ENCODE assay signal across 13 cellular contexts in genomic region chr1:162678439-162678838, GRCh38. TPM values are rescaled to one million over a fixed set of nuclear protein-coding genes. Genes with fewer than 3 reads are reported as not detected.
DNase-seq lines count a peak whose midpoint lies in the region; ATAC-seq and TF ChIP-seq lines count a peak whose summit lies in the region.
"Had no signal": no experiment of that assay in that cellular context is flagged by ENCODE, and none has a peak within 500 bp of the region (broad histone marks: within the 10 kb centered on the region; RNA-seq: fewer than 3 reads in every experiment).

No MANE protein-coding gene starts in this region.

- peak; percentile 94 for ATAC-seq in RWPE2 (ENCODE audit: low read depth)
- ATAC-seq in GM21619 (IDR thresholded peaks at IDR 0.05; ENCODE audit: unreplicated experiment), result no peak
- ATAC-seq in activated CD8-positive, alpha-beta memory T cell treated with anti-CD3 and anti-CD28 coated beads, Interleukin-2, amount 10 ng/mL, durations not matched to agents 7 days and 5 days, result no peak

- no peaks in the 10 kb centered on the region for H3K9me3 ChIP-seq in RWPE2 (ENCODE audit: severe bottlenecking)

- peak; percentile 54 for DNase-seq in AG09319 (ENCODE audit: extremely low read depth, low read depth)
- DNase-seq in RWPE2 (ENCODE audit: low spot score), result no peak
- DNase-seq in fibroblast of the aortic adventitia (ENCODE audit: low read depth), result peak; percentile 87
- no peak for DNase-seq in osteocyte (ENCODE audit: extremely low spot score, unreplicated experiment)
- no peak for DNase-seq in nephron progenitor cell
- no peak for DNase-seq in activated CD8-positive, alpha-beta memory T cell treated with anti-CD3 and anti-CD28 coated beads, Interleukin-2, amount 10 ng/mL, durations not matched to agents 7 days and 5 days
- no peak for DNase-seq in KG1 (lab: John Stamatoyannopoulos, UW)
- DNase-seq: activated T-cell treated with anti-CD3 and anti-CD28 coated beads, Interleukin-2, amount 50 U/mL, for 1 hour; C1 segment of cervical spinal cord; NCI-H82; T-helper 9 cell had no signal

- peaks cover 77% of the 10 kb centered on the region for H3K4me1 Mint-ChIP-seq in osteocyte (ENCODE audit: unreplicated experiment)
- peaks cover 23% of the 10 kb centered on the region for H3K4me1 Mint-ChIP-seq in nephron progenitor cell
- H3K4me1 Mint-ChIP-seq in activated CD8-positive, alpha-beta memory T cell treated with anti-CD3 and anti-CD28 coated beads, Interleukin-2, amount 10 ng/mL, durations not matched to agents 7 days and 5 days, result no peaks in the 10 kb centered on the region

- H3K4me3 Mint-ChIP-seq in osteocyte (ENCODE audit: unreplicated experiment) (no peak overlapping the region), nephron progenitor cell (no peak overlapping the region)
- H3K4me3 Mint-ChIP-seq in activated CD8-positive, alpha-beta memory T cell treated with anti-CD3 and anti-CD28 coated beads, Interleukin-2, amount 10 ng/mL, durations not matched to agents 7 days and 5 days, result no peak overlapping the region

- CTCF ChIA-PET in activated CD8-positive, alpha-beta memory T cell treated with anti-CD3 and anti-CD28 coated beads, Interleukin-2, amount 10 ng/mL, durations not matched to agents 7 days and 5 days (lab: Charles Lee), result no interaction called here

- H3K36me3 ChIP-seq in RWPE2 (ENCODE audit: low read depth), result no peaks in the 10 kb centered on the region

- H3K27ac ChIP-seq in RWPE2 (ENCODE audit: poor library complexity, severe bottlenecking), result peak overlapping the region; percentile 51

- H3K4me3 ChIP-seq in RWPE2 (ENCODE audit: severe bottlenecking) (no peak overlapping the region), fibroblast of the aortic adventitia (ENCODE audit: low read depth, low read length) (no peak overlapping the region)
- H3K4me3 ChIP-seq: coronary artery had no signal

- H3K36me3 Mint-ChIP-seq in osteocyte (ENCODE audit: unreplicated experiment), result peaks cover 31% of the 10 kb centered on the region
- H3K36me3 Mint-ChIP-seq in nephron progenitor cell (ENCODE audit: low read depth), result peaks cover 24% of the 10 kb centered on the region
- H3K36me3 Mint-ChIP-seq in activated CD8-positive, alpha-beta memory T cell treated with anti-CD3 and anti-CD28 coated beads, Interleukin-2, amount 10 ng/mL, durations not matched to agents 7 days and 5 days, result no peaks in the 10 kb centered on the region

- peaks cover 9% of the 10 kb centered on the region for H3K4me1 ChIP-seq in RWPE2 (ENCODE audit: insufficient read depth, poor library complexity, severe bottlenecking)

- H3K9me3 Mint-ChIP-seq in osteocyte (ENCODE audit: unreplicated experiment) (peaks cover 12% of the 10 kb centered on the region), nephron progenitor cell (peaks cover 32% of the 10 kb centered on the region)
- H3K9me3 Mint-ChIP-seq in activated CD8-positive, alpha-beta memory T cell treated with anti-CD3 and anti-CD28 coated beads, Interleukin-2, amount 10 ng/mL, durations not matched to agents 7 days and 5 days (ENCODE audit: low read depth), result peaks cover 2% of the 10 kb centered on the region

- H3K27me3 Mint-ChIP-seq in osteocyte (ENCODE audit: unreplicated experiment) (no peaks in the 10 kb centered on the region), nephron progenitor cell (ENCODE audit: low read depth, poor library complexity) (no peaks in the 10 kb centered on the region)
- H3K27me3 Mint-ChIP-seq in activated CD8-positive, alpha-beta memory T cell treated with anti-CD3 and anti-CD28 coated beads, Interleukin-2, amount 10 ng/mL, durations not matched to agents 7 days and 5 days, result no peaks in the 10 kb centered on the region

- H3K27me3 ChIP-seq in RWPE2 (ENCODE audit: insufficient read depth, poor library complexity, severe bottlenecking), result no peaks in the 10 kb centered on the region

- TF ChIP-seq CTCF in AG09319 (IDR thresholded peaks at IDR 0.05; ENCODE audit: low read depth, low read length) (no peak), RWPE2 (IDR thresholded peaks at IDR 0.05; ENCODE audit: poor library complexity, severe bottlenecking) (no peak), fibroblast of the aortic adventitia (IDR thresholded peaks at IDR 0.05; ENCODE audit: insufficient read depth, low read length) (no peak), osteocyte (IDR thresholded peaks at IDR 0.05) (no peak), nephron progenitor cell (IDR thresholded peaks at IDR 0.05) (no peak)

- H3K27ac Mint-ChIP-seq in osteocyte (ENCODE audit: unreplicated experiment) (peak overlapping the region; percentile 36), nephron progenitor cell (no peak overlapping the region)
- H3K27ac Mint-ChIP-seq in activated CD8-positive, alpha-beta memory T cell treated with anti-CD3 and anti-CD28 coated beads, Interleukin-2, amount 10 ng/mL, durations not matched to agents 7 days and 5 days, result no peak overlapping the region

RNA-seq across cellular contexts. Expression of gene DDR2, which starts 46.2 kb away (rescaled TPM):
- 356 and 379 TPM in 2 replicates for total RNA-seq in fibroblast of the aortic adventitia (ENCODE audit: low replicate concordance)
- 173 and 185 TPM in 2 replicates for total RNA-seq in osteocyte
- total RNA-seq in activated CD8-positive, alpha-beta memory T cell treated with anti-CD3 and anti-CD28 coated beads, Interleukin-2, amount 10 ng/mL, durations not matched to agents 7 days and 5 days, result under 1 TPM; 0.16 to 0.18 TPM

Comparison
In these comparisons a context has a peak if more than half of its experiments do, and no peak if none do; other contexts are left out.
1. DNase-seq: peak in AG09319 (single experiment) and fibroblast of the aortic adventitia (single experiment); none in RWPE2 (single experiment), osteocyte (single experiment), nephron progenitor cell (single experiment), activated CD8-positive, alpha-beta memory T cell treated with anti-CD3 and anti-CD28 coated beads, Interleukin-2, amount 10 ng/mL, durations not matched to agents 7 days and 5 days (single experiment) and KG1 (single experiment).
2. RNA of gene DDR2, which starts 46.2 kb away (total RNA-seq): 356 to 379 TPM in fibroblast of the aortic adventitia and 173 to 185 TPM in osteocyte; 0.16 to 0.18 TPM in activated CD8-positive, alpha-beta memory T cell treated with anti-CD3 and anti-CD28 coated beads, Interleukin-2, amount 10 ng/mL, durations not matched to agents 7 days and 5 days; every median in the first group is over 100 times any median in the second.